ENCODE assay signal across 35 cellular contexts in the genomic region with DNA sequence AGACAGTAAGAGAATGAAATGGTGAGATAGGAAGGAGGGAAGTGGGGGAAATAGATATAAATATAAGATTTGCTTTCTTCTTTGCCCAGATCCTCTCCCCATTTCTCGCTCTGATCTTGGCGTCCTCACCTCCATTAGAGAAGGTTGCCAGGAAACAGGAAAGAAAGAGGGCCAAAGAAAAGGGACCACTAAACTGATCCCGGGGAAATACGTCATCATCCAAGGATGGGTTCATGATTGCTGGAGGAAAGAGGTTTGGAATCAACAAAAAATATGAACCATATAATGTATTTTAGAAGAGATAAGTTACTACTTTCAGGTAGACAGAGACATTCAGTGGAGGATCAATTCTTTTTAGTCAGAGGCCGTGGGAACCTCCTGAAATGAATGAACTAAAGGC.
"Had no signal": no experiment of that assay in that cellular context is flagged by ENCODE, and none has a peak within 500 bp of the region (broad histone marks: within the 10 kb centered on the region; RNA-seq: fewer than 3 reads in every experiment).

No MANE protein-coding gene starts in this region.

- H3K4me3 ChIP-seq: MG63 had no signal

- H3K9me3 ChIP-seq: MG63 had no signal

- DNase-seq: Karpas-422, Kasumi-1, MG63, MM.1S, MV-4-11, NCI-H1048, NCI-H1092, NCI-H1092 treated with DMSO at 0.1 percent for 48 hours, NCI-H1105, NCI-H1105 treated with DMSO at 0.1 percent for 48 hours, NCI-H1417, NCI-H1417 treated with DMSO at 0.1 percent for 48 hours, NCI-H1436, NCI-H1436 treated with DMSO at 0.1 percent for 48 hours, NCI-H146, NCI-H1694, NCI-H1694 treated with DMSO at 0.1 percent for 48 hours, NCI-H187, NCI-H187 treated with DMSO at 0.1 percent for 48 hours, NCI-H1930, NCI-H2029, NCI-H2029 treated with DMSO at 0.1 percent for 48 hours, NCI-H2081, NCI-H2081 treated with DMSO at 0.1 percent for 48 hours, NCI-H2107, NCI-H2171, NCI-H2171 treated with DMSO at 0.1 percent for 48 hours, NCI-H2227 treated with DMSO at 0.1 percent for 48 hours, NCI-H226, NCI-H345, NCI-H446, NCI-H446 treated with DMSO at 0.1 percent for 48 hours, NCI-H510A, NCI-H510A treated with DMSO at 0.1 percent for 48 hours, NCI-H524 had no signal

- H3K36me3 ChIP-seq: MG63 had no signal
